21 cellular contexts compared by ENCODE assay signal in the genomic region with DNA sequence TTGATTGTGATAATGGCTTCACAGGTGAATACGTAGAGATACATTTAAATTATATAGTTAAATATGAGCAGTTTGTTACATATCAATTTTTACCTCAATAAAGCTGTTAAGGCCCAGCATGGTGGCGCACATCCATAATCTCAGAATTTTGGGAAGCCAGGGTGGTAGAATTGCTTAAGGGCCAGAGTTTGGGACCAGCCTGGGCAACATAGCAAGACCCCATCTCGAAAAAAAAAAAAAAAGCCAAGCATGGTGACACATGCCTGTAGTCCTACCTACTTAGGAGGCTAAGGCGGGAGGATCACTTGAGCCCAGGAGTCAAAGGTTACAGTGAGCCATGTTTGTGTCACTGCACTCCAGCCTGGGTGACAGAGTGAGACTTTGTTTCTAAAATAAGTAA.
A peak's percentile ranks its signal among the peaks of the same experiment; 100 is the strongest.
DNase-seq lines count a peak whose midpoint lies in the region; ATAC-seq, FAIRE-seq and TF ChIP-seq lines count a peak whose summit lies in the region.
"Had no signal": no experiment of that assay in that cellular context is flagged by ENCODE, and none has a peak within 500 bp of the region (broad histone marks: within the 10 kb centered on the region; RNA-seq: fewer than 3 reads in every experiment).

No MANE protein-coding gene starts in this region.

- H4K20me1 ChIP-seq in K562 (replicated peaks; ENCODE audit: control insufficient read depth, insufficient read depth, low read length): no peaks in the 10 kb centered on the region
- H4K20me1 ChIP-seq: BLaER1 treated with 17β-estradiol and CSF1 and Interleukin-3, amounts not matched to agents 10 nM and 100 nM had no signal

- no peaks in the 10 kb centered on the region for H3K9me1 ChIP-seq in K562 (ENCODE audit: control insufficient read depth, insufficient read depth, low read length)

- no peaks in the 10 kb centered on the region for H3K27me3 ChIP-seq in K562 (ENCODE audit: control insufficient read depth in 2 of 2, insufficient read depth in 2 of 2, low read length in 2 of 2)
- H3K27me3 ChIP-seq: BLaER1 treated with 17β-estradiol and CSF1 and Interleukin-3, amounts not matched to agents 10 nM and 100 nM had no signal

- TF ChIP-seq CTCF in HEK293 (tag by site-specific recombination; IDR thresholded peaks at IDR 0.05) (no peak), K562 (IDR thresholded peaks at IDR 0.05 in 2 of 3, conservative IDR thresholded peaks at IDR 0.05 in 1 of 3; ENCODE audit: insufficient read depth in 2 of 3, low read depth in 1 of 3, low read length in 3 of 3) (no peak)

- H3K4me1 ChIP-seq in HEK293 (ENCODE audit: control insufficient read depth, insufficient read depth, low read length) (no peaks in the 10 kb centered on the region), K562 (replicated peaks in 1 of 2; ENCODE audit: control insufficient read depth in 2 of 2, insufficient read depth in 2 of 2, low read length in 2 of 2) (no peaks in the 10 kb centered on the region)
- H3K4me1 ChIP-seq: A549; BLaER1 treated with 17β-estradiol and CSF1 and Interleukin-3, amounts not matched to agents 10 nM and 100 nM; Caco-2 had no signal

- DNase-seq in NCI-H69 (lab: John Stamatoyannopoulos, UW) (peak; percentile 60), K562 (ENCODE audit: extremely low read depth in 1 of 4, low spot score in 3 of 4) (no peak), occipital lobe (lab: John Stamatoyannopoulos, UW) (no peak)
- DNase-seq: AML-193; Caco-2; Calu3; CD4-positive, alpha-beta T cell; CD8-positive, alpha-beta T cell; DMS79 treated with DMSO at 0.1 percent for 48 hours; GF-D8 had no signal

- no peak for ATAC-seq in K562
- ATAC-seq in HG03469 (IDR thresholded peaks at IDR 0.05; ENCODE audit: unreplicated experiment): no peak
- ATAC-seq in HG03280 (IDR thresholded peaks at IDR 0.05; ENCODE audit: unreplicated experiment): no peak
- ATAC-seq: A549; CD8-positive, alpha-beta T cell had no signal

- no peak for TF ChIP-seq EP300 in K562 (IDR thresholded peaks at IDR 0.05; ENCODE audit: low read length)

- no peak for FAIRE-seq in K562 (lab: Jason Lieb, UNC)
- FAIRE-seq: A549, D721Med, G401.6, GM12891, GM18507 had no signal

- H3K4me3 ChIP-seq in HEK293 (ENCODE audit: low read depth, low read length): no peak overlapping the region
- no peak overlapping the region for H3K4me3 ChIP-seq in K562
- H3K4me3 ChIP-seq: A549; BLaER1 treated with 17β-estradiol and CSF1 and Interleukin-3, amounts not matched to agents 10 nM and 100 nM had no signal

- H3K4me2 ChIP-seq in K562 (ENCODE audit: insufficient read depth, low read length): no peak overlapping the region
- H3K4me2 ChIP-seq: A549; BLaER1 treated with 17β-estradiol and CSF1 and Interleukin-3, amounts not matched to agents 10 nM and 100 nM had no signal

- no peak overlapping the region for H3K9ac ChIP-seq in K562 (ENCODE audit: insufficient read depth in 1 of 2, low read depth in 2 of 2, low read length in 2 of 2)
- H3K9ac ChIP-seq: BLaER1 treated with 17β-estradiol and CSF1 and Interleukin-3, amounts not matched to agents 10 nM and 100 nM had no signal

- H2AFZ ChIP-seq in K562 (ENCODE audit: low read depth, low read length): no peak overlapping the region

- CTCF ChIA-PET in HEK293 (lab: Yijun Ruan, JAX): interaction anchor here (0.6 kb wide), 1 partner anchor 278 kb away, joined by 4 read pairs; no protein-coding TSS in a partner anchor
- CTCF ChIA-PET in K562 (lab: Yijun Ruan, JAX; ENCODE audit: low intra/inter-chr PET ratio): no interaction called here

- BruUV-seq in K562 (replicated peaks; lab: Mats Ljungman, UMichigan): no TSS peak

- no peaks in the 10 kb centered on the region for H3K79me2 ChIP-seq in K562 (ENCODE audit: control insufficient read depth, insufficient read depth, low read length)

- 18% methylated on average over 4 of the region's 4 CpGs for WGBS in K562 (ENCODE audit: insufficient coverage, low coverage, missing lambda C conversion rate)

- POLR2A ChIA-PET in HEK293 (lab: Yijun Ruan, JAX): no interaction called here
- POLR2A ChIA-PET in K562 (lab: Yijun Ruan, JAX): no interaction called here

- H3K9me3 ChIP-seq in HEK293 (ENCODE audit: control insufficient read depth, insufficient read depth, low read depth, low read length) (no peaks in the 10 kb centered on the region), K562 (replicated peaks; ENCODE audit: control insufficient read depth, insufficient read depth, low read depth, low read length) (no peaks in the 10 kb centered on the region)
- H3K9me3 ChIP-seq: A549; BLaER1 treated with 17β-estradiol and CSF1 and Interleukin-3, amounts not matched to agents 10 nM and 100 nM; Caco-2 had no signal

- TF ChIP-seq POLR2A in K562 (conservative IDR thresholded peaks at IDR 0.05): no peak

- in situ Hi-C loops in K562 (cut with MboI): no loop called here

- intact Hi-C loops in K562 (cut with micrococcal nuclease): no loop called here

- TF ChIP-seq RAD21 in K562 (CRISPR knock-in tag; conservative IDR thresholded peaks at IDR 0.05 in 1 of 2, IDR thresholded peaks at IDR 0.05 in 1 of 2): no peak

- H3K36me3 ChIP-seq in HEK293 (ENCODE audit: control insufficient read depth in 2 of 2, insufficient read depth in 1 of 2, low read length in 2 of 2) (no peaks in the 10 kb centered on the region), K562 (ENCODE audit: control insufficient read depth, insufficient read depth, low read length) (no peaks in the 10 kb centered on the region)
- H3K36me3 ChIP-seq: BLaER1 treated with 17β-estradiol and CSF1 and Interleukin-3, amounts not matched to agents 10 nM and 100 nM had no signal

- no peak overlapping the region for H3K27ac ChIP-seq in HEK293 (ENCODE audit: extremely low read depth, low read depth, low read length)
- H3K27ac ChIP-seq in K562 (ENCODE audit: extremely low read depth, low read depth, low read length): no peak overlapping the region
- H3K27ac ChIP-seq: 22Rv1; A549; BLaER1 treated with 17β-estradiol and CSF1 and Interleukin-3, amounts not matched to agents 10 nM and 100 nM; C4-2B had no signal

TF ChIP-seq in HEK293, 187 proteins besides CTCF, POLR2A, EP300 and RAD21:
- TF ChIP-seq ZNF624 (tag by site-specific recombination; IDR thresholded peaks at IDR 0.05): no peak
- TF ChIP-seq ZNF121 (tag by site-specific recombination; IDR thresholded peaks at IDR 0.05): 0 out of 2 replicates have a peak, but pooled peaks have one; percentile 16
- TF ChIP-seq ZNF211 (tag by site-specific recombination; IDR thresholded peaks at IDR 0.05; ENCODE audit: low read depth): no peak

TF ChIP-seq in K562, 482 proteins besides CTCF, POLR2A, EP300 and RAD21:
- TF ChIP-seq DNMT1 (IDR thresholded peaks at IDR 0.05) (no peak), ZNF121 (CRISPR knock-in tag; conservative IDR thresholded peaks at IDR 0.05) (peak; percentile 66; the same call in 1 of the 2 replicates)
